1 cellular context compared by ENCODE assay signal in the genomic region with DNA sequence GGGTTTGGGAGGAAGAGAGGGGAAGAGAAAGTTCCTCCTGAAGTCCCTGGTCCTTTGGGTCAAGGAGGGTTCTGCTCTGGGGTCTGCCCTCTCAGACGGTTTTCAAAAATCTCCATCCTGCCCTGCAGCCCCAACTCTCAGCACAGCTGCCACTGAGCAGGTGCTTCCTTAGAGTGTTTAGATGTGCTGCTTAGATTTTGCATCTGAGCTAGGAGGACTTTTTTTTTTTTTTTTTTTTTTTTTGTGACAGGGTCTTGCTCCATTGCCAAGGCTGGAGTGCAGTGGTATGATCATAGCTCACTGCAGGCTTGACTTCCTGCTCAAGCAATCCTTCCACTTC.
TF ChIP-seq lines count a peak whose summit lies in the region.

No MANE protein-coding gene starts in this region.

TF ChIP-seq in GM23338, 12 proteins besides CTCF, POLR2A, EP300 and RAD21 (continued from another document):
- TF ChIP-seq, protein P1, sequence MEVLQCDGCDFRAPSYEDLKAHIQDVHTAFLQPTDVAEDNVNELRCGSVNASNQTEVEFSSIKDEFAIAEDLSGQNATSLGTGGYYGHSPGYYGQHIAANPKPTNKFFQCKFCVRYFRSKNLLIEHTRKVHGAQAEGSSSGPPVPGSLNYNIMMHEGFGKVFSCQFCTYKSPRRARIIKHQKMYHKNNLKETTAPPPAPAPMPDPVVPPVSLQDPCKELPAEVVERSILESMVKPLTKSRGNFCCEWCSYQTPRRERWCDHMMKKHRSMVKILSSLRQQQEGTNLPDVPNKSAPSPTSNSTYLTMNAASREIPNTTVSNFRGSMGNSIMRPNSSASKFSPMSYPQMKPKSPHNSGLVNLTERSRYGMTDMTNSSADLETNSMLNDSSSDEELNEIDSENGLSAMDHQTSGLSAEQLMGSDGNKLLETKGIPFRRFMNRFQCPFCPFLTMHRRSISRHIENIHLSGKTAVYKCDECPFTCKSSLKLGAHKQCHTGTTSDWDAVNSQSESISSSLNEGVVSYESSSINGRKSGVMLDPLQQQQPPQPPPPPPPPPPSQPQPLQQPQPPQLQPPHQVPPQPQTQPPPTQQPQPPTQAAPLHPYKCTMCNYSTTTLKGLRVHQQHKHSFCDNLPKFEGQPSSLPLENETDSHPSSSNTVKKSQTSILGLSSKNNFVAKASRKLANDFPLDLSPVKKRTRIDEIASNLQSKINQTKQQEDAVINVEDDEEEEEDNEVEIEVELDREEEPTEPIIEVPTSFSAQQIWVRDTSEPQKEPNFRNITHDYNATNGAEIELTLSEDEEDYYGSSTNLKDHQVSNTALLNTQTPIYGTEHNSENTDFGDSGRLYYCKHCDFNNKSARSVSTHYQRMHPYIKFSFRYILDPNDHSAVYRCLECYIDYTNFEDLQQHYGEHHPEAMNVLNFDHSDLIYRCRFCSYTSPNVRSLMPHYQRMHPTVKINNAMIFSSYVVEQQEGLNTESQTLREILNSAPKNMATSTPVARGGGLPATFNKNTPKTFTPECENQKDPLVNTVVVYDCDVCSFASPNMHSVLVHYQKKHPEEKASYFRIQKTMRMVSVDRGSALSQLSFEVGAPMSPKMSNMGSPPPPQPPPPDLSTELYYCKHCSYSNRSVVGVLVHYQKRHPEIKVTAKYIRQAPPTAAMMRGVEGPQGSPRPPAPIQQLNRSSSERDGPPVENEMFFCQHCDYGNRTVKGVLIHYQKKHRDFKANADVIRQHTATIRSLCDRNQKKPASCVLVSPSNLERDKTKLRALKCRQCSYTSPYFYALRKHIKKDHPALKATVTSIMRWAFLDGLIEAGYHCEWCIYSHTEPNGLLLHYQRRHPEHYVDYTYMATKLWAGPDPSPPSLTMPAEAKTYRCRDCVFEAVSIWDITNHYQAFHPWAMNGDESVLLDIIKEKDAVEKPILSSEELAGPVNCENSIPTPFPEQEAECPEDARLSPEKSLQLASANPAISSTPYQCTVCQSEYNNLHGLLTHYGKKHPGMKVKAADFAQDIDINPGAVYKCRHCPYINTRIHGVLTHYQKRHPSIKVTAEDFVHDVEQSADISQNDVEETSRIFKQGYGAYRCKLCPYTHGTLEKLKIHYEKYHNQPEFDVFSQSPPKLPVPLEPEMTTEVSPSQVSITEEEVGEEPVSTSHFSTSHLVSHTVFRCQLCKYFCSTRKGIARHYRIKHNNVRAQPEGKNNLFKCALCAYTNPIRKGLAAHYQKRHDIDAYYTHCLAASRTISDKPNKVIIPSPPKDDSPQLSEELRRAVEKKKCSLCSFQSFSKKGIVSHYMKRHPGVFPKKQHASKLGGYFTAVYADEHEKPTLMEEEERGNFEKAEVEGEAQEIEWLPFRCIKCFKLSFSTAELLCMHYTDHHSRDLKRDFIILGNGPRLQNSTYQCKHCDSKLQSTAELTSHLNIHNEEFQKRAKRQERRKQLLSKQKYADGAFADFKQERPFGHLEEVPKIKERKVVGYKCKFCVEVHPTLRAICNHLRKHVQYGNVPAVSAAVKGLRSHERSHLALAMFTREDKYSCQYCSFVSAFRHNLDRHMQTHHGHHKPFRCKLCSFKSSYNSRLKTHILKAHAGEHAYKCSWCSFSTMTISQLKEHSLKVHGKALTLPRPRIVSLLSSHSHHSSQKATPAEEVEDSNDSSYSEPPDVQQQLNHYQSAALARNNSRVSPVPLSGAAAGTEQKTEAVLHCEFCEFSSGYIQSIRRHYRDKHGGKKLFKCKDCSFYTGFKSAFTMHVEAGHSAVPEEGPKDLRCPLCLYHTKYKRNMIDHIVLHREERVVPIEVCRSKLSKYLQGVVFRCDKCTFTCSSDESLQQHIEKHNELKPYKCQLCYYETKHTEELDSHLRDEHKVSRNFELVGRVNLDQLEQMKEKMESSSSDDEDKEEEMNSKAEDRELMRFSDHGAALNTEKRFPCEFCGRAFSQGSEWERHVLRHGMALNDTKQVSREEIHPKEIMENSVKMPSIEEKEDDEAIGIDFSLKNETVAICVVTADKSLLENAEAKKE (CRISPR knock-in tag; IDR thresholded peaks at IDR 0.05): no peak
- TF ChIP-seq REST (IDR thresholded peaks at IDR 0.05; ENCODE audit: unreplicated experiment) (no peak), NANOG (IDR thresholded peaks at IDR 0.05; ENCODE audit: borderline replicate concordance) (no peak), EZH2 (IDR thresholded peaks at IDR 0.05; ENCODE audit: low read depth, unreplicated experiment) (no peak), ZNF114 (CRISPR knock-in tag; IDR thresholded peaks at IDR 0.05) (no peak), JUNB (IDR thresholded peaks at IDR 0.05; ENCODE audit: unreplicated experiment) (no peak), ZNF331 (CRISPR knock-in tag; IDR thresholded peaks at IDR 0.05; ENCODE audit: low read depth) (no peak), STAT1 (IDR thresholded peaks at IDR 0.05; ENCODE audit: unreplicated experiment) (no peak), EZH2phosphoT487 (IDR thresholded peaks at IDR 0.05; ENCODE audit: unreplicated experiment) (no peak)
